In genomic region chr12:115474525-115475353, GRCh38 we compare ENCODE assay signal across 22 cellular contexts.
"Had no signal": no experiment of that assay in that cellular context is flagged by ENCODE, and none has a peak within 500 bp of the region (broad histone marks: within the 10 kb centered on the region; RNA-seq: fewer than 3 reads in every experiment).

No MANE protein-coding gene starts in this region.

- H3K27ac Mint-ChIP-seq: activated B cell treated with CpG ODN at 0.5 μM for 24 hours; activated CD4-positive, alpha-beta memory T cell treated with anti-CD3 and anti-CD28 coated beads, Interleukin-2, amount 10 ng/mL, durations not matched to agents 7 days and 5 days; activated CD8-positive, alpha-beta memory T cell treated with anti-CD3 and anti-CD28 coated beads, Interleukin-2, amount 10 ng/mL, durations not matched to agents 7 days and 5 days; activated naive CD8-positive, alpha-beta T cell treated with anti-CD3 and anti-CD28 coated beads, Interleukin-2, amount 10 ng/mL, durations not matched to agents 7 days and 5 days; activated T-helper 17 cell treated with anti-CD3 and anti-CD28 coated beads, Interleukin-2, amount 50 U/mL, for 72 hours; naive thymus-derived CD4-positive, alpha-beta T cell; neural progenitor cell; stimulated activated memory B cell treated with anti-CD40 and anti-IgM and Interleukin-4, amounts not matched to agents 10 μg/mL and 1 μg/mL and 100 μg/mL, for 72 hours had no signal

- H3K9me3 ChIP-seq: gastrocnemius medialis, left ventricle myocardium inferior, sigmoid colon, thoracic aorta had no signal

- H3K27me3 ChIP-seq: cardiac muscle cell, gastrocnemius medialis, neural progenitor cell, sigmoid colon, spleen had no signal

- H2AFZ ChIP-seq: neural progenitor cell had no signal

- H3K4me1 ChIP-seq: gastrocnemius medialis, left ventricle myocardium inferior, neural progenitor cell, sigmoid colon, spleen had no signal

- H3K4me3 Mint-ChIP-seq: activated B cell treated with CpG ODN at 0.5 μM for 24 hours; activated CD4-positive, alpha-beta memory T cell treated with anti-CD3 and anti-CD28 coated beads, Interleukin-2, amount 10 ng/mL, durations not matched to agents 7 days and 5 days; activated CD8-positive, alpha-beta memory T cell treated with anti-CD3 and anti-CD28 coated beads, Interleukin-2, amount 10 ng/mL, durations not matched to agents 7 days and 5 days; activated naive CD8-positive, alpha-beta T cell treated with anti-CD3 and anti-CD28 coated beads, Interleukin-2, amount 10 ng/mL, durations not matched to agents 7 days and 5 days; activated T-helper 17 cell treated with anti-CD3 and anti-CD28 coated beads, Interleukin-2, amount 50 U/mL, for 72 hours; naive thymus-derived CD4-positive, alpha-beta T cell; neural progenitor cell; stimulated activated memory B cell treated with anti-CD40 and anti-IgM and Interleukin-4, amounts not matched to agents 10 μg/mL and 1 μg/mL and 100 μg/mL, for 72 hours had no signal

- H3K27me3 Mint-ChIP-seq: activated B cell treated with CpG ODN at 0.5 μM for 24 hours; activated CD4-positive, alpha-beta memory T cell treated with anti-CD3 and anti-CD28 coated beads, Interleukin-2, amount 10 ng/mL, durations not matched to agents 7 days and 5 days; activated CD8-positive, alpha-beta memory T cell treated with anti-CD3 and anti-CD28 coated beads, Interleukin-2, amount 10 ng/mL, durations not matched to agents 7 days and 5 days; activated naive CD8-positive, alpha-beta T cell treated with anti-CD3 and anti-CD28 coated beads, Interleukin-2, amount 10 ng/mL, durations not matched to agents 7 days and 5 days; activated T-helper 17 cell treated with anti-CD3 and anti-CD28 coated beads, Interleukin-2, amount 50 U/mL, for 72 hours; stimulated activated memory B cell treated with anti-CD40 and anti-IgM and Interleukin-4, amounts not matched to agents 10 μg/mL and 1 μg/mL and 100 μg/mL, for 72 hours had no signal

- ATAC-seq: activated CD8-positive, alpha-beta memory T cell treated with anti-CD3 and anti-CD28 coated beads, Interleukin-2, amount 10 ng/mL, durations not matched to agents 7 days and 5 days; activated T-helper 17 cell treated with anti-CD3 and anti-CD28 coated beads, Interleukin-2, amount 50 U/mL, for 72 hours; gastrocnemius medialis; naive thymus-derived CD4-positive, alpha-beta T cell; stimulated activated memory B cell treated with anti-CD40 and anti-IgM and Interleukin-4, amounts not matched to agents 10 μg/mL and 1 μg/mL and 100 μg/mL, for 72 hours had no signal

- FAIRE-seq: colon had no signal

- DNase-seq: activated B cell treated with CpG ODN at 0.5 μM for 24 hours; activated CD4-positive, alpha-beta memory T cell treated with anti-CD3 and anti-CD28 coated beads, Interleukin-2, amount 10 ng/mL, durations not matched to agents 7 days and 5 days; activated CD4-positive, alpha-beta T cell treated with anti-CD3 and anti-CD28 coated beads for 48 hours; activated CD8-positive, alpha-beta memory T cell treated with anti-CD3 and anti-CD28 coated beads, Interleukin-2, amount 10 ng/mL, durations not matched to agents 7 days and 5 days; activated naive CD4-positive, alpha-beta T cell treated with Interleukin-2 at 50 U/mL for 16 hours; activated naive CD8-positive, alpha-beta T cell treated with anti-CD3 and anti-CD28 coated beads, Interleukin-2, amount 10 ng/mL, durations not matched to agents 7 days and 5 days; amygdala; dorsolateral prefrontal cortex; gastrocnemius medialis; head of caudate nucleus; left ventricle myocardium inferior; mammary epithelial cell; naive thymus-derived CD4-positive, alpha-beta T cell; sigmoid colon; spleen; stimulated activated CD4-positive, alpha-beta T cell treated with anti-CD3 and anti-CD28 coated beads, Interleukin-4, amount 100 ng/mL, for 4 hours had no signal

- H3K36me3 Mint-ChIP-seq: activated CD8-positive, alpha-beta memory T cell treated with anti-CD3 and anti-CD28 coated beads, Interleukin-2, amount 10 ng/mL, durations not matched to agents 7 days and 5 days; activated naive CD8-positive, alpha-beta T cell treated with anti-CD3 and anti-CD28 coated beads, Interleukin-2, amount 10 ng/mL, durations not matched to agents 7 days and 5 days; naive thymus-derived CD4-positive, alpha-beta T cell; neural progenitor cell; stimulated activated memory B cell treated with anti-CD40 and anti-IgM and Interleukin-4, amounts not matched to agents 10 μg/mL and 1 μg/mL and 100 μg/mL, for 72 hours had no signal

- H3K27ac ChIP-seq: cardiac muscle cell, dorsolateral prefrontal cortex, gastrocnemius medialis, left ventricle myocardium inferior, neural progenitor cell, sigmoid colon, spleen, thoracic aorta had no signal

- H3K4me3 ChIP-seq: cardiac muscle cell, dorsolateral prefrontal cortex, gastrocnemius medialis, left ventricle myocardium inferior, neural progenitor cell, sigmoid colon, spleen, thoracic aorta had no signal

- H3K9me3 Mint-ChIP-seq: neural progenitor cell had no signal

- H3K9ac ChIP-seq: neural progenitor cell had no signal

- H3K36me3 ChIP-seq: cardiac muscle cell, gastrocnemius medialis, left ventricle myocardium inferior, neural progenitor cell, sigmoid colon, spleen, thoracic aorta had no signal

- H3K4me1 Mint-ChIP-seq: activated B cell treated with CpG ODN at 0.5 μM for 24 hours; activated CD4-positive, alpha-beta memory T cell treated with anti-CD3 and anti-CD28 coated beads, Interleukin-2, amount 10 ng/mL, durations not matched to agents 7 days and 5 days; activated CD8-positive, alpha-beta memory T cell treated with anti-CD3 and anti-CD28 coated beads, Interleukin-2, amount 10 ng/mL, durations not matched to agents 7 days and 5 days; activated naive CD8-positive, alpha-beta T cell treated with anti-CD3 and anti-CD28 coated beads, Interleukin-2, amount 10 ng/mL, durations not matched to agents 7 days and 5 days; activated T-helper 17 cell treated with anti-CD3 and anti-CD28 coated beads, Interleukin-2, amount 50 U/mL, for 72 hours; naive thymus-derived CD4-positive, alpha-beta T cell; neural progenitor cell; stimulated activated memory B cell treated with anti-CD40 and anti-IgM and Interleukin-4, amounts not matched to agents 10 μg/mL and 1 μg/mL and 100 μg/mL, for 72 hours had no signal

- H3K4me2 ChIP-seq: neural progenitor cell had no signal
